17 cellular contexts compared by ENCODE assay signal in genomic region chr2:110886806-110887573, GRCh38.
"Had no signal": no experiment of that assay in that cellular context is flagged by ENCODE, and none has a peak within 500 bp of the region (broad histone marks: within the 10 kb centered on the region; RNA-seq: fewer than 3 reads in every experiment).

No MANE protein-coding gene starts in this region.

- H3K36me3 ChIP-seq: left ventricle myocardium inferior, neutrophil, stomach, thoracic aorta, transverse colon had no signal

- H3K4me3 ChIP-seq: left ventricle myocardium inferior, lung, stomach, thoracic aorta, transverse colon had no signal

- H3K4me1 ChIP-seq: left ventricle myocardium inferior, stomach, transverse colon had no signal

- ATAC-seq: effector memory CD8-positive, alpha-beta T cell; foreskin keratinocyte; left cardiac atrium had no signal

- H3K27me3 ChIP-seq: neutrophil, stomach, transverse colon had no signal

- DNase-seq: effector memory CD8-positive, alpha-beta T cell; foreskin keratinocyte; kidney; left cardiac atrium; left ventricle myocardium inferior; mesenchymal stem cell; midbrain; posterior cingulate gyrus; small intestine; stimulated activated CD4-positive, alpha-beta T cell treated with anti-CD3 and anti-CD28 coated beads, Interleukin-12 subunit alpha, Interleukin-12 subunit beta, amount 100 ng/mL, for 4 hours; stimulated activated naive CD4-positive, alpha-beta T cell; stomach; substantia nigra; transverse colon had no signal

- H3K9me3 ChIP-seq: left ventricle myocardium inferior, neutrophil, stomach, thoracic aorta, transverse colon had no signal

- H3K27ac ChIP-seq: foreskin keratinocyte, left ventricle myocardium inferior, neutrophil, stomach, thoracic aorta, transverse colon had no signal
